In genomic region chr22:45242778-45243191, GRCh38 we compare ENCODE assay signal across 11 cellular contexts. TPM values are rescaled to one million over a fixed set of nuclear protein-coding genes. Genes with fewer than 3 reads are reported as not detected.
DNase-seq lines count a peak whose midpoint lies in the region; ATAC-seq and TF ChIP-seq lines count a peak whose summit lies in the region.
"Had no signal": no experiment of that assay in that cellular context is flagged by ENCODE, and none has a peak within 500 bp of the region (broad histone marks: within the 10 kb centered on the region; RNA-seq: fewer than 3 reads in every experiment).

No MANE protein-coding gene starts in this region.

- DNase-seq in DMS153 (lab: John Stamatoyannopoulos, UW) (peak; percentile 96), NCI-H1436 treated with DMSO at 0.1 percent for 48 hours (lab: John Stamatoyannopoulos, UW) (peak; percentile 47), choroid plexus epithelial cell (ENCODE audit: low read depth) (no peak), T-cell (no peak), RPMI8226 (no peak)
- DNase-seq: activated CD4-positive, alpha-beta T cell treated with anti-CD3 and anti-CD28 coated beads, Interleukin-2, amount 50 U/mL, for 48 hours; NCI-H82; stimulated activated CD8-positive, alpha-beta memory T cell treated with anti-CD3 and anti-CD28 coated beads, Interleukin-4, amount 100 ng/mL, for 48 hours had no signal

- ATAC-seq in T-cell (replicated peaks in 1 of 4) (no peak), HG02852 (IDR thresholded peaks at IDR 0.05; ENCODE audit: unreplicated experiment) (no peak), GM21515 (IDR thresholded peaks at IDR 0.05; ENCODE audit: unreplicated experiment) (no peak)

- H3K36me3 Mint-ChIP-seq in nephron (ENCODE audit: low read depth) (peaks cover 5% of the 10 kb centered on the region), T-cell (no peaks in the 10 kb centered on the region)

- H3K4me1 Mint-ChIP-seq in nephron, result peaks cover 29% of the 10 kb centered on the region
- peaks cover 29 to 52% (median 43%) of the 10 kb centered on the region in 3 donors for H3K4me1 Mint-ChIP-seq in T-cell

- peak; percentile 24 for TF ChIP-seq CTCF in choroid plexus epithelial cell (conservative IDR thresholded peaks at IDR 0.05; ENCODE audit: low read depth, low read length)
- TF ChIP-seq CTCF in nephron (IDR thresholded peaks at IDR 0.05; ENCODE audit: unreplicated experiment in 3 of 3), result no peak

- H3K27ac Mint-ChIP-seq in nephron (no peak overlapping the region), T-cell (peak overlapping the region in 1 of 2 donors; percentile 46)

- H3K4me3 Mint-ChIP-seq in nephron (peak overlapping the region; percentile 53 to 73 (median 70)), T-cell (no peak overlapping the region)

- no peaks in the 10 kb centered on the region for H3K9me3 Mint-ChIP-seq in nephron
- H3K9me3 Mint-ChIP-seq in T-cell, result no peaks in the 10 kb centered on the region

- no peak overlapping the region for H3K4me3 ChIP-seq in choroid plexus epithelial cell (ENCODE audit: low read depth, low read length)

- CTCF ChIA-PET in T-cell (lab: Charles Lee), result no interaction called here

- H3K27me3 Mint-ChIP-seq in nephron (ENCODE audit: low read depth) (peaks cover 14% of the 10 kb centered on the region), T-cell (no peaks in the 10 kb centered on the region)

- POLR2A ChIA-PET in T-cell (lab: Charles Lee), result no interaction called here

RNA-seq across cellular contexts. Expression of gene KIAA0930, which starts 2.1 kb away (rescaled TPM):
- 10 to 100 TPM; 21.2 to 40.2 (median 30.8) TPM for total RNA-seq in T-cell

RNA-seq across cellular contexts. Expression of gene UPK3A, which starts 42.0 kb away (rescaled TPM):
- total RNA-seq in T-cell, result not detected

Comparison
In these comparisons a context has a peak if more than half of its experiments do, and no peak if none do; other contexts are left out.
1. DNase-seq: peak in DMS153 (single experiment) and NCI-H1436 treated with DMSO at 0.1 percent for 48 hours (single experiment); none in choroid plexus epithelial cell (single experiment), T-cell (0 of 34) and RPMI8226 (single experiment).
2. H3K4me3 Mint-ChIP-seq: peak in nephron (3 of 3); none in T-cell (0 of 3).